In the genomic region with DNA sequence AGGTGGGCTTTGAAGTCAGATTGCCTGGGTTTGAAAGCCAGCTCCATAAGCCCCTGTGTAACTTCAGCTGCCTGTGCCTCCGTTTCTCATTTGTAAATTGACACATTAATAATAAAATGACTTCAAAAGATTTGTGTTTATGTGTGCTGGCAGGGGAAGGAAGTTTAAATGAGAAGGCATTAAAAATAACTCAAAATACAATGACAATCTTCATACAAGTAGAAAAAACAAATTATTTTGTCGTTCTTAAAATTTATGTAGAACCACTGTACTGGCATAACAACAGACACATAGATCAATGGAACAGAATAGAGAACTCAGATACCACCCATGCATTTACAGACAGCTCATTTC, we compare ENCODE assay signal across 9 cellular contexts.
DNase-seq lines count a peak whose midpoint lies in the region; ATAC-seq and TF ChIP-seq lines count a peak whose summit lies in the region.
"Had no signal": no experiment of that assay in that cellular context is flagged by ENCODE, and none has a peak within 500 bp of the region (broad histone marks: within the 10 kb centered on the region; RNA-seq: fewer than 3 reads in every experiment).

No MANE protein-coding gene starts in this region.

- peaks cover 22% of the 10 kb centered on the region for H3K79me2 ChIP-seq in DOHH2 (ENCODE audit: control insufficient read depth, low read length)

- intact Hi-C loops in psoas muscle (cut with DNase I), result no loop called here

- H3K4me3 ChIP-seq in DOHH2 (ENCODE audit: low read length) (peak overlapping the region; percentile 73), Peyer's patch (peak overlapping the region; percentile 39 to 52 (median 50)), psoas muscle (peak overlapping the region; percentile 56)
- H3K4me3 ChIP-seq in effector memory CD4-positive, alpha-beta T cell (ENCODE audit: insufficient read depth, low read depth, low read length, poor library complexity, severe bottlenecking), result peak overlapping the region; percentile 68

- H3K4me1 ChIP-seq in DOHH2 (ENCODE audit: control insufficient read depth, low read length), result peaks cover 62% of the 10 kb centered on the region
- H3K4me1 ChIP-seq in Peyer's patch, result peaks cover 0 to 9% (median 0%) of the 10 kb centered on the region in 4 donors
- peaks cover 11% of the 10 kb centered on the region for H3K4me1 ChIP-seq in effector memory CD4-positive, alpha-beta T cell (ENCODE audit: control insufficient read depth, insufficient read depth, low read length, poor library complexity, severe bottlenecking)
- H3K4me1 ChIP-seq in psoas muscle, result peaks cover 3% of the 10 kb centered on the region

- no peaks in the 10 kb centered on the region for H3K9me2 ChIP-seq in DOHH2 (replicated peaks; ENCODE audit: control insufficient read depth, low read length)
- H3K9me2 ChIP-seq: SK-N-SH had no signal

- H4K20me1 ChIP-seq in DOHH2 (ENCODE audit: control insufficient read depth, insufficient read depth, low read depth, low read length), result no peaks in the 10 kb centered on the region

- WGBS in psoas muscle, 3 donors, result 64 to 75% (median 69%) methylated on average over 2 of the region's 2 CpGs

- H3K9me3 ChIP-seq in DOHH2 (ENCODE audit: control insufficient read depth, insufficient read depth, low read length), result no peaks in the 10 kb centered on the region
- H3K9me3 ChIP-seq in Peyer's patch, result peaks cover 0 to 3% (median 0%) of the 10 kb centered on the region in 4 donors
- H3K9me3 ChIP-seq in effector memory CD4-positive, alpha-beta T cell (ENCODE audit: control insufficient read depth, low read length), result no peaks in the 10 kb centered on the region
- H3K9me3 ChIP-seq in psoas muscle, result no peaks in the 10 kb centered on the region
- H3K9me3 ChIP-seq: SK-N-SH had no signal

- no peak for TF ChIP-seq POLR2A in Peyer's patch (IDR thresholded peaks at IDR 0.05)

- ATAC-seq in psoas muscle (no peak), GM19463 (IDR thresholded peaks at IDR 0.05; ENCODE audit: unreplicated experiment) (no peak), HG03196 (IDR thresholded peaks at IDR 0.05; ENCODE audit: unreplicated experiment) (no peak)

- no peak for DNase-seq in Peyer's patch
- DNase-seq in effector memory CD4-positive, alpha-beta T cell, result no peak
- DNase-seq in psoas muscle, result no peak
- no peak for DNase-seq in NCI-H226
- no peak for DNase-seq in stimulated activated naive CD4-positive, alpha-beta T cell (lab: John Stamatoyannopoulos, UW)

- peak overlapping the region; percentile 94 for H3K27ac ChIP-seq in DOHH2 (ENCODE audit: low read depth, low read length)
- H3K27ac ChIP-seq in Peyer's patch, result peak overlapping the region in 1 of 4 donors; percentile 21
- no peak overlapping the region for H3K27ac ChIP-seq in effector memory CD4-positive, alpha-beta T cell (ENCODE audit: insufficient read depth, low read length, poor library complexity, severe bottlenecking)
- no peak overlapping the region for H3K27ac ChIP-seq in psoas muscle

- TF ChIP-seq CTCF in DOHH2 (IDR thresholded peaks at IDR 0.05; ENCODE audit: low read depth, low read length, poor library complexity, severe bottlenecking) (no peak), Peyer's patch (IDR thresholded peaks at IDR 0.05) (no peak), psoas muscle (IDR thresholded peaks at IDR 0.05) (no peak)

- H3K36me3 ChIP-seq in DOHH2 (ENCODE audit: control insufficient read depth, low read length) (peaks cover 14% of the 10 kb centered on the region; the same call in 1 of the 2 replicates), Peyer's patch (no peaks in the 10 kb centered on the region), psoas muscle (ENCODE audit: insufficient read depth in 1 of 2, low read depth in 1 of 2) (no peaks in the 10 kb centered on the region)
- no peaks in the 10 kb centered on the region for H3K36me3 ChIP-seq in effector memory CD4-positive, alpha-beta T cell (ENCODE audit: control insufficient read depth, insufficient read depth, low read length)

- peak overlapping the region; percentile 91 for H3K4me2 ChIP-seq in DOHH2 (ENCODE audit: low read length)
- H3K4me2 ChIP-seq: SK-N-SH had no signal

- H3K27me3 ChIP-seq in DOHH2 (ENCODE audit: control insufficient read depth, low read length) (no peaks in the 10 kb centered on the region), Peyer's patch (no peaks in the 10 kb centered on the region), psoas muscle (ENCODE audit: insufficient read depth in 3 of 3, low read length in 2 of 3) (no peaks in the 10 kb centered on the region)
- peaks cover 8% of the 10 kb centered on the region for H3K27me3 ChIP-seq in effector memory CD4-positive, alpha-beta T cell (replicated peaks; ENCODE audit: control insufficient read depth, insufficient read depth, low read length, poor library complexity, severe bottlenecking)

- peaks cover 21% of the 10 kb centered on the region for H3F3A ChIP-seq in DOHH2 (ENCODE audit: control insufficient read depth, insufficient read depth)
